In genomic region chr14:103510311-103511021, GRCh38 we compare ENCODE assay signal across 21 cellular contexts. TPM values are rescaled to one million over a fixed set of nuclear protein-coding genes. Genes with fewer than 3 reads are reported as not detected.
A peak's percentile ranks its signal among the peaks of the same experiment; 100 is the strongest.
DNase-seq lines count a peak whose midpoint lies in the region; TF ChIP-seq lines count a peak whose summit lies in the region.
"Had no signal": no experiment of that assay in that cellular context is flagged by ENCODE, and none has a peak within 500 bp of the region (broad histone marks: within the 10 kb centered on the region; RNA-seq: fewer than 3 reads in every experiment).

No MANE protein-coding gene starts in this region.

- BruUV-seq in OCI-LY7 (replicated peaks; lab: Mats Ljungman, UMichigan): no TSS peak

- H3K4me1 ChIP-seq in OCI-LY7 (ENCODE audit: insufficient read depth, low read length, poor library complexity, severe bottlenecking) (no peaks in the 10 kb centered on the region), spleen (peaks cover 4 to 42% (median 22%) of the 10 kb centered on the region in 6 donors)

- 93 to 97% (median 95%) methylated on average over 13 to 14 of the region's 14 CpGs for WGBS in spleen, 5 donors

- no peaks in the 10 kb centered on the region for H3K9me3 Mint-ChIP-seq in endothelial cell (ENCODE audit: unreplicated experiment)
- H3K9me3 Mint-ChIP-seq: activated naive CD8-positive, alpha-beta T cell treated with anti-CD3 and anti-CD28 coated beads, Interleukin-2, amount 50 U/mL, for 24 hours; memory B cell; stimulated activated naive CD8-positive, alpha-beta T cell treated with anti-CD3 and anti-CD28 coated beads, Interleukin-15, Interleukin-2, amounts not matched to agents 100 ng/mL and 50 ng/mL, for 24 hours had no signal

- TF ChIP-seq CTCF in GM13976 (IDR thresholded peaks at IDR 0.05; ENCODE audit: borderline replicate concordance, control extremely low read depth, extremely low read depth, insufficient read depth, missing control alignments) (no peak), OCI-LY7 (conservative IDR thresholded peaks at IDR 0.05; ENCODE audit: low read length) (peak; percentile 55), endothelial cell (IDR thresholded peaks at IDR 0.05; ENCODE audit: unreplicated experiment) (no peak), spleen (IDR thresholded peaks at IDR 0.05 in 8 of 11, conservative IDR thresholded peaks at IDR 0.05 in 3 of 11) (no peak)

- H3K27me3 ChIP-seq in spleen (replicated peaks in 1 of 7): no peaks in the 10 kb centered on the region
- H3K27me3 ChIP-seq: body of pancreas had no signal

- no peak overlapping the region for H2AFZ ChIP-seq in OCI-LY7 (ENCODE audit: low read length)

- no peak overlapping the region for H3K27ac Mint-ChIP-seq in endothelial cell (ENCODE audit: unreplicated experiment)
- H3K27ac Mint-ChIP-seq: activated naive CD8-positive, alpha-beta T cell treated with anti-CD3 and anti-CD28 coated beads, Interleukin-2, amount 50 U/mL, for 24 hours; memory B cell had no signal

- TF ChIP-seq POLR2A in spleen (IDR thresholded peaks at IDR 0.05): no peak

- no peaks in the 10 kb centered on the region for H3K79me2 ChIP-seq in OCI-LY7 (ENCODE audit: insufficient read depth, low read depth, low read length)

- CTCF ChIA-PET in OCI-LY7 (lab: Charles Lee; ENCODE audit: unreplicated experiment): no interaction called here

- peaks cover 26% of the 10 kb centered on the region for H3K36me3 Mint-ChIP-seq in endothelial cell (ENCODE audit: low read depth, unreplicated experiment)

- no peaks in the 10 kb centered on the region for H3K9me2 ChIP-seq in OCI-LY7 (ENCODE audit: insufficient read depth, low read length)

- H3K4me3 Mint-ChIP-seq in endothelial cell (ENCODE audit: unreplicated experiment): peak overlapping the region; percentile 31
- H3K4me3 Mint-ChIP-seq: activated naive CD8-positive, alpha-beta T cell treated with anti-CD3 and anti-CD28 coated beads, Interleukin-2, amount 50 U/mL, for 24 hours; memory B cell; stimulated activated naive CD8-positive, alpha-beta T cell treated with anti-CD3 and anti-CD28 coated beads, Interleukin-15, Interleukin-2, amounts not matched to agents 100 ng/mL and 50 ng/mL, for 24 hours had no signal

- H3K4me1 Mint-ChIP-seq in endothelial cell (ENCODE audit: unreplicated experiment): peaks cover 6% of the 10 kb centered on the region
- H3K4me1 Mint-ChIP-seq: activated naive CD8-positive, alpha-beta T cell treated with anti-CD3 and anti-CD28 coated beads, Interleukin-2, amount 50 U/mL, for 24 hours had no signal

- no peaks in the 10 kb centered on the region for H4K20me1 ChIP-seq in OCI-LY7 (ENCODE audit: insufficient read depth, low read length)

- H3K27me3 Mint-ChIP-seq in endothelial cell (ENCODE audit: unreplicated experiment): peaks cover 3% of the 10 kb centered on the region
- H3K27me3 Mint-ChIP-seq: activated naive CD8-positive, alpha-beta T cell treated with anti-CD3 and anti-CD28 coated beads, Interleukin-2, amount 50 U/mL, for 24 hours; memory B cell; stimulated activated naive CD8-positive, alpha-beta T cell treated with anti-CD3 and anti-CD28 coated beads, Interleukin-15, Interleukin-2, amounts not matched to agents 100 ng/mL and 50 ng/mL, for 24 hours had no signal

- H3K4me3 ChIP-seq in OCI-LY7 (ENCODE audit: low read depth, low read length, poor library complexity, severe bottlenecking) (no peak overlapping the region), spleen (no peak overlapping the region)
- H3K4me3 ChIP-seq: body of pancreas had no signal

- H3K27ac ChIP-seq in OCI-LY7 (ENCODE audit: low read depth, low read length, poor library complexity, severe bottlenecking): no peak overlapping the region
- no peak overlapping the region for H3K27ac ChIP-seq in spleen
- H3K27ac ChIP-seq: body of pancreas, C4-2B had no signal

- intact Hi-C loops in OCI-LY7 (cut with micrococcal nuclease; ENCODE audit: unreplicated experiment) (no loop called here), spleen (cut with DNase I; ENCODE audit: low total_unique reads) (no loop called here)

- H3K9me3 ChIP-seq in OCI-LY7 (ENCODE audit: low read length) (no peaks in the 10 kb centered on the region), spleen (no peaks in the 10 kb centered on the region)
- H3K9me3 ChIP-seq: body of pancreas had no signal

- DNase-seq in GM13976 (ENCODE audit: low spot score): peak; percentile 15
- DNase-seq in OCI-LY7 (ENCODE audit: low spot score): no peak
- DNase-seq in endothelial cell (ENCODE audit: low spot score): no peak
- DNase-seq in spleen: peak; percentile 31
- no peak for DNase-seq in T-helper 9 cell
- DNase-seq in SHP77 treated with DMSO at 0.1 percent for 48 hours (lab: John Stamatoyannopoulos, UW): no peak
- no peak for DNase-seq in NCI-H1105 (lab: John Stamatoyannopoulos, UW)
- no peak for DNase-seq in activated CD8-positive, alpha-beta memory T cell treated with anti-CD3 and anti-CD28 coated beads, Interleukin-2, amount 50 U/mL, for 4 hours
- DNase-seq: activated CD4-positive, alpha-beta T cell treated with anti-CD3 and anti-CD28 coated beads for 48 hours; activated gamma-delta T cell; activated naive CD8-positive, alpha-beta T cell treated with anti-CD3 and anti-CD28 coated beads, Interleukin-2, amount 50 U/mL, for 24 hours; body of pancreas; MM.1S; NCI-H1436 treated with DMSO at 0.1 percent for 48 hours; occipital lobe; retina; SHP77; stimulated activated CD4-positive, alpha-beta T cell treated with anti-CD3 and anti-CD28 coated beads, Interleukin-4, amount 100 ng/mL, for 24 hours had no signal

- in situ Hi-C loops in GM13976 (cut with MboI; ENCODE audit: low sequenced_read_pairs, unreplicated experiment): no loop called here

- H3K4me2 ChIP-seq in OCI-LY7 (ENCODE audit: low read length): no peak overlapping the region

- POLR2A ChIA-PET in OCI-LY7 (lab: Charles Lee): no interaction called here

- H3K36me3 ChIP-seq in OCI-LY7 (ENCODE audit: insufficient read depth, low read length) (peaks cover 16% of the 10 kb centered on the region; the same call in 1 of the 2 replicates), spleen (peaks cover 0 to 76% (median 16%) of the 10 kb centered on the region in 6 donors)

RNA-seq across cellular contexts. Expression of gene CKB, which starts 12.2 kb away (rescaled TPM):
- total RNA-seq in OCI-LY7 (2014; rRNA removed; shearing (Covaris generic)): 0.57 and 0.82 TPM in 2 replicates
- total RNA-seq in OCI-LY7 (2022) (3.0 and 3.2 TPM in 2 replicates), endothelial cell (ENCODE audit: unreplicated experiment) (23.1 TPM), spleen (10 to 100 TPM in 4 of 7 donors, 1 to 10 TPM in 3; 8.0 to 22.6 (median 10.8) TPM)
- polyA plus RNA-seq in spleen: 10 to 100 TPM; 14.3 to 28.4 (median 20.6) TPM

RNA-seq across cellular contexts. Expression of gene TRMT61A, which starts 18.5 kb away (rescaled TPM):
- total RNA-seq in OCI-LY7 (2014; rRNA removed; shearing (Covaris generic)): 16.7 and 17.1 TPM in 2 replicates
- total RNA-seq in OCI-LY7 (2022) (11.2 and 13.1 TPM in 2 replicates), endothelial cell (ENCODE audit: unreplicated experiment) (6.1 TPM), spleen (10 to 100 TPM in 1 of 7 donors, 1 to 10 TPM in 6; 8.0 to 11.3 (median 9.5) TPM)
- polyA plus RNA-seq in spleen: 10 to 100 TPM in 2 of 3 donors, 1 to 10 TPM in 1; 8.6 to 14.2 (median 11.1) TPM

RNA-seq across cellular contexts. Expression of gene BAG5, which starts 52.0 kb away (rescaled TPM):
- total RNA-seq in OCI-LY7 (2014; rRNA removed; shearing (Covaris generic)): 26.1 and 29.2 TPM in 2 replicates
- total RNA-seq in OCI-LY7 (2022) (36.3 and 38.7 TPM in 2 replicates), endothelial cell (ENCODE audit: unreplicated experiment) (39.9 TPM), spleen (10 to 100 TPM; 29.2 to 42.5 (median 32.5) TPM)
- polyA plus RNA-seq in spleen: 10 to 100 TPM in 1 of 3 donors, 1 to 10 TPM in 2; 9.3 to 16.0 (median 9.9) TPM

RNA-seq across cellular contexts. Expression of gene COA8, which starts 52.3 kb away (rescaled TPM):
- 18.2 and 18.7 TPM in 2 replicates for total RNA-seq in OCI-LY7 (2014; rRNA removed; shearing (Covaris generic))
- total RNA-seq in OCI-LY7 (2022) (33.0 and 38.9 TPM in 2 replicates), endothelial cell (ENCODE audit: unreplicated experiment) (45.2 TPM), spleen (10 to 100 TPM; 15.2 to 26.0 (median 20.4) TPM)
- 10 to 100 TPM; 34.1 to 39.5 (median 38.9) TPM for polyA plus RNA-seq in spleen

Comparison
In these comparisons a context has a peak if more than half of its experiments do, and no peak if none do; other contexts are left out.
1. DNase-seq: peak in GM13976 (single experiment) and spleen (single experiment); none in OCI-LY7 (single experiment), endothelial cell (single experiment), T-helper 9 cell (single experiment), SHP77 treated with DMSO at 0.1 percent for 48 hours (single experiment), NCI-H1105 (single experiment) and activated CD8-positive, alpha-beta memory T cell treated with anti-CD3 and anti-CD28 coated beads, Interleukin-2, amount 50 U/mL, for 4 hours (single experiment).